Comparison of ENCODE assay signal across 1 cellular context in the genomic region with DNA sequence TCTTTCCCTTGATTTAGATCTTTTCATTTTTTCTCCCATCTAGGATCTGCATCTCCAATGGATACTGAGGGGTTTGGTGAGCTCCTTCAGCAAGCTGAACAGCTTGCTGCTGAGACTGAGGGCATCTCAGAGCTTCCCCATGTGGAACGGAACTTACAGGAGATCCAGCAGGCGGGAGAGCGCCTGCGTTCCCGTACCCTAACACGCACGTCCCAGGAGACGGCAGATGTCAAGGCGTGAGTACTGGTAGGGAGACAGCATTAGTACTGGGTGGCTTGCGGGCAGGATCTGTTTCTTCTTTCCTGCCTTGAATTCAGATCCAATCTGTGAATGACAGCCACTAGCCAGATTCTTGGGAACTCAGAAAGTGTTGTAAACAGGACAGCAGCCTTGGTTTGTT.
TF ChIP-seq lines count a peak whose summit lies in the region.

No MANE protein-coding gene starts in this region.

TF ChIP-seq in H1, 55 proteins besides CTCF, POLR2A, EP300 and RAD21:
- TF ChIP-seq BCL11A (IDR thresholded peaks at IDR 0.05; ENCODE audit: low read depth in 2 of 2, low read length in 2 of 2) (no peak), RNF2 (IDR thresholded peaks at IDR 0.05; ENCODE audit: borderline replicate concordance, low read depth, low read length, missing control alignments, poor library complexity, severe bottlenecking) (no peak), SIN3A (conservative IDR thresholded peaks at IDR 0.05 in 1 of 2, IDR thresholded peaks at IDR 0.05 in 1 of 2; ENCODE audit: low read depth in 1 of 2, low read length in 2 of 2) (no peak), EZH2 (IDR thresholded peaks at IDR 0.05; ENCODE audit: low read depth, low read length, severe bottlenecking) (no peak), YY1 (IDR thresholded peaks at IDR 0.05; ENCODE audit: low read depth, low read length) (no peak), JUN (IDR thresholded peaks at IDR 0.05; ENCODE audit: low read depth, low read length) (no peak), TCF12 (IDR thresholded peaks at IDR 0.05; ENCODE audit: low read depth, low read length) (no peak), HDAC2 (IDR thresholded peaks at IDR 0.05; ENCODE audit: borderline replicate concordance in 1 of 2, low read depth in 2 of 2, low read length in 2 of 2) (no peak)
TF ChIP-seq in H1: peak in this region for 0.
